7 cellular contexts compared by ENCODE assay signal in genomic region chr1:248488289-248488688, GRCh38. TPM values are rescaled to one million over a fixed set of nuclear protein-coding genes. Genes with fewer than 3 reads are reported as not detected.
"Had no signal": no experiment of that assay in that cellular context is flagged by ENCODE, and none has a peak within 500 bp of the region (broad histone marks: within the 10 kb centered on the region; RNA-seq: fewer than 3 reads in every experiment).

Gene OR2T5 (plus strand): TSS chr1:248488589. CDS start chr1:248488589, 0 bp downstream.

RNA-seq across cellular contexts. Expression of gene OR2T5, which starts in this region (rescaled TPM):
- polyA plus RNA-seq: hepatocyte; immature natural killer cell; keratinocyte; liver; lung; mammary epithelial cell; naive thymus-derived CD4-positive, alpha-beta T cell had no signal
